Comparison of ENCODE assay signal across 7 cellular contexts in the genomic region with DNA sequence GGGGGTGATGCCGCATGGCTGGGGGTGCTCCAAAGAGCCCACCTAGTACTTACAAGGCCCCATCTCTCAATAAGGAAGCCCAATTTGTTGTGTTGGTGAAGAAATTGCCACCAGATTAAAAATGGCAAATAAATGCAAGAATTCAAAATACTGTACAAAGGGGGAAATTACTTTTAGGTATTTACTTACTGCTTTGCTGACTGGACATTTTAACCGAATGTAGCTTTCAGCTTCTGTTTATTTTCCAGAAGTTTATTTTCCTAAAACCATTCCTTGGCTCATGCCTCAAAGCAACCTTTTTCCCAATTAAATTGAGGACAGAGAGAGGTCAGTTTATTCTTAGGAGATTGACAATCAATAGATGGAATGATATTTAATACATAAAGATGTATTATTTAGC.
"Had no signal": no experiment of that assay in that cellular context is flagged by ENCODE, and none has a peak within 500 bp of the region (broad histone marks: within the 10 kb centered on the region; RNA-seq: fewer than 3 reads in every experiment).

No MANE protein-coding gene starts in this region.

- H2AFZ ChIP-seq: GM23248 had no signal

- H3K36me3 ChIP-seq: HAP-1 had no signal

- H3K27ac ChIP-seq: GM23248, HL-60 had no signal

- H3K9ac ChIP-seq: GM23248 had no signal

- H3K4me1 ChIP-seq: HAP-1 had no signal

- H3K9me3 ChIP-seq: HAP-1 had no signal

- ATAC-seq: HCT116 had no signal

- DNase-seq: GM23248, GOT3, HFFc6, KG1 had no signal

- H3K4me3 ChIP-seq: GM23248, HAP-1 had no signal
